In genomic region chr7:5591547-5591899, GRCh38 we compare ENCODE assay signal across 1 cellular context.
TF ChIP-seq lines count a peak whose summit lies in the region.

No MANE protein-coding gene starts in this region.

TF ChIP-seq in GM12878, 131 proteins besides CTCF, POLR2A, EP300 and RAD21 (continued from another document):
- TF ChIP-seq NFXL1 (IDR thresholded peaks at IDR 0.05; ENCODE audit: borderline replicate concordance), result no peak
- no peak for TF ChIP-seq BRCA1 (IDR thresholded peaks at IDR 0.05; ENCODE audit: low read depth, low read length)
- TF ChIP-seq SRF (IDR thresholded peaks at IDR 0.05; ENCODE audit: low read depth in 2 of 2, low read length in 2 of 2), result no peak
- peak; percentile 25; the same call in 1 of the 2 replicates for TF ChIP-seq HDGF (IDR thresholded peaks at IDR 0.05)
